8 cellular contexts compared by ENCODE assay signal in the genomic region with DNA sequence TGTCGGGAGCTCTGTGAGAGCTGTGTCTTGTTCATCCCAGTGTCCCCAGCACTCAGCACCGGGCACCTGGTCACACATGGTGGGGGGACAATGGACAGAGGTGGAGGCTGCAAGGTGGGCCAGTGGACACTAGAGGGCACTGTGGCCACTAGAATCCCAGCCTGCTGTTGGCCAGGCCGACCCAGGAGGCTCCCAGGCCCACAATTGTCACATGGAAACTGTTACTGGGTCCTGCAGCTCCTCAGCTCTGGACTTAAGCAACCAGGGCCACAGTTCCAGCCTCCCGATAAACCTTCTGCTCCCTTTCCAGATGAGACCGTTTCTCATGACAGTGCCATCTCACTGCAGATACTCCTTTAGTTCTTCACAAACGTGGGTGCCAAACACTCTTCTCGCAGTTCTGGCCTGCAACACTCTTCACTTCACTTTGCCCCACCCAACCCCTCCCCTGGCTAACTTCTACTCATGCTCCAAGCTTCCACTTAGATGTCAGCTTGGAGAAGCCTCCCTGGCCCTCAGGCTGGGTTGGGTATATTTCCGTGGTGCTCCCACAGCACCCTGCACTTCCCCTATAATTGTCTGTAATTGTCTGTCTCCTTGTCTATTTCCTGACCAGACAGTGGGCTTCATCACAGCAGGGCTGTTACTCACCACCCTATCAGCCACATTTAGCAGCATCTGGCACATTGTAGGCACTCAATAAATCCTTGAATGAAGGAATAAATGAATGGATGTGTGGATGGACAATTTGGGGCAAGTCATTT. TPM values are rescaled to one million over a fixed set of nuclear protein-coding genes. Genes with fewer than 3 reads are reported as not detected.
DNase-seq lines count a peak whose midpoint lies in the region; ATAC-seq and TF ChIP-seq lines count a peak whose summit lies in the region.

No MANE protein-coding gene starts in this region.

- H3K4me3 Mint-ChIP-seq in activated B cell treated with CpG ODN at 0.5 μM for 24 hours (no peak overlapping the region), chondrocyte (ENCODE audit: unreplicated experiment) (no peak overlapping the region)

- POLR2A ChIA-PET in activated B cell treated with CpG ODN at 0.5 μM for 24 hours (lab: Charles Lee): no interaction called here

- H3K9me3 Mint-ChIP-seq in activated B cell treated with CpG ODN at 0.5 μM for 24 hours (no peaks in the 10 kb centered on the region), chondrocyte (ENCODE audit: low read depth) (peaks cover 11% of the 10 kb centered on the region)

- peak; percentile 90 for TF ChIP-seq CTCF in AG09319 (IDR thresholded peaks at IDR 0.05; ENCODE audit: low read depth, low read length)
- peak; percentile 68 for TF ChIP-seq CTCF in NB4 (IDR thresholded peaks at IDR 0.05; ENCODE audit: low read depth, low read length)
- no peak for TF ChIP-seq CTCF in activated B cell treated with CpG ODN at 0.5 μM for 24 hours (IDR thresholded peaks at IDR 0.05)
- peak; percentile 83 for TF ChIP-seq CTCF in chondrocyte (IDR thresholded peaks at IDR 0.05)
- peak; percentile 72 for TF ChIP-seq CTCF in liver (IDR thresholded peaks at IDR 0.05; ENCODE audit: low read depth, low read length, missing input control)

- no peak overlapping the region for H3K27ac Mint-ChIP-seq in activated B cell treated with CpG ODN at 0.5 μM for 24 hours
- no peak overlapping the region for H3K27ac Mint-ChIP-seq in chondrocyte (ENCODE audit: unreplicated experiment)

- H3K27ac ChIP-seq in liver (ENCODE audit: low read depth in 1 of 2, low read length in 2 of 2): no peak overlapping the region

- peaks cover 0 to 11% (median under 1%) of the 10 kb centered on the region in 4 donors for H3K4me1 ChIP-seq in liver (ENCODE audit: control insufficient read depth in 4 of 4, insufficient read depth in 4 of 4, low read length in 3 of 4)

- H3K9me3 ChIP-seq in liver (ENCODE audit: control insufficient read depth in 4 of 4, low read length in 3 of 4): no peaks in the 10 kb centered on the region

- CTCF ChIA-PET in activated B cell treated with CpG ODN at 0.5 μM for 24 hours (lab: Charles Lee): no interaction called here

- TF ChIP-seq POLR2A in NB4 (IDR thresholded peaks at IDR 0.05; ENCODE audit: extremely low read depth, insufficient read length): no peak

- H3K4me1 Mint-ChIP-seq in activated B cell treated with CpG ODN at 0.5 μM for 24 hours (peaks cover 23% of the 10 kb centered on the region), chondrocyte (ENCODE audit: low read depth) (peaks cover 30% of the 10 kb centered on the region)

- DNase-seq in AG09319 (ENCODE audit: extremely low read depth, low read depth): no peak
- DNase-seq in NB4 (ENCODE audit: low read depth): peak; percentile 63
- DNase-seq in activated B cell treated with CpG ODN at 0.5 μM for 24 hours: peak; percentile 25
- DNase-seq in chondrocyte (ENCODE audit: low spot score): no peak
- peak; percentile 31 to 32 for DNase-seq in stimulated activated CD8-positive, alpha-beta memory T cell treated with anti-CD3 and anti-CD28 coated beads, Interleukin-15, amount 100 ng/mL, for 48 hours (ENCODE audit: low read depth in 2 of 2)

- ATAC-seq in GM18511 (IDR thresholded peaks at IDR 0.05; ENCODE audit: unreplicated experiment) (peak; percentile 70), activated B cell treated with CpG ODN at 0.5 μM for 24 hours (ENCODE audit: low read depth) (peak; percentile 64), HG03196 (IDR thresholded peaks at IDR 0.05; ENCODE audit: unreplicated experiment) (no peak)

- peaks cover 2% of the 10 kb centered on the region for H3K27me3 Mint-ChIP-seq in activated B cell treated with CpG ODN at 0.5 μM for 24 hours
- H3K27me3 Mint-ChIP-seq in chondrocyte (ENCODE audit: low read depth): no peaks in the 10 kb centered on the region

- intact Hi-C loops in activated B cell treated with CpG ODN at 0.5 μM for 24 hours (cut with micrococcal nuclease): loop anchor here (1.0 kb wide), 1 partner anchor 151 kb away; no protein-coding TSS in a partner anchor

- H3K36me3 ChIP-seq in liver (ENCODE audit: control insufficient read depth in 4 of 4, insufficient read depth in 3 of 4, low read depth in 1 of 4, low read length in 3 of 4): no peaks in the 10 kb centered on the region

- H3K4me3 ChIP-seq in NB4 (ENCODE audit: low read depth, low read length): no peak overlapping the region
- no peak overlapping the region for H3K4me3 ChIP-seq in liver (ENCODE audit: low read depth in 1 of 3, low read length in 3 of 3)

- 43% methylated on average over 8 of the region's 8 CpGs for WGBS in liver

- peak; percentile 51 to 81 for TF ChIP-seq RAD21 in liver (IDR thresholded peaks at IDR 0.05)

- no peak overlapping the region for H3K9ac ChIP-seq in liver (ENCODE audit: low read depth in 1 of 2, low read length in 2 of 2)

- H3K27me3 ChIP-seq in liver (ENCODE audit: control insufficient read depth in 4 of 4, insufficient read depth in 4 of 4, low read length in 3 of 4): no peaks in the 10 kb centered on the region

- H3K36me3 Mint-ChIP-seq in activated B cell treated with CpG ODN at 0.5 μM for 24 hours (ENCODE audit: low read depth): no peaks in the 10 kb centered on the region
- no peaks in the 10 kb centered on the region for H3K36me3 Mint-ChIP-seq in chondrocyte (ENCODE audit: low read depth)

TF ChIP-seq in liver, 16 proteins besides CTCF, POLR2A, EP300 and RAD21:
- TF ChIP-seq, protein P1, sequence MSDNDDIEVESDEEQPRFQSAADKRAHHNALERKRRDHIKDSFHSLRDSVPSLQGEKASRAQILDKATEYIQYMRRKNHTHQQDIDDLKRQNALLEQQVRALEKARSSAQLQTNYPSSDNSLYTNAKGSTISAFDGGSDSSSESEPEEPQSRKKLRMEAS (IDR thresholded peaks at IDR 0.05): no peak
- TF ChIP-seq RXRA (IDR thresholded peaks at IDR 0.05): no peak
- TF ChIP-seq FOXA1 (IDR thresholded peaks at IDR 0.05): no peak
- TF ChIP-seq YY1 (IDR thresholded peaks at IDR 0.05): no peak
- no peak for TF ChIP-seq EGR1 (IDR thresholded peaks at IDR 0.05; ENCODE audit: low read depth in 2 of 2)
- TF ChIP-seq NR2F2 (IDR thresholded peaks at IDR 0.05): no peak
- no peak for TF ChIP-seq SP1 (IDR thresholded peaks at IDR 0.05)
- TF ChIP-seq, protein P2, sequence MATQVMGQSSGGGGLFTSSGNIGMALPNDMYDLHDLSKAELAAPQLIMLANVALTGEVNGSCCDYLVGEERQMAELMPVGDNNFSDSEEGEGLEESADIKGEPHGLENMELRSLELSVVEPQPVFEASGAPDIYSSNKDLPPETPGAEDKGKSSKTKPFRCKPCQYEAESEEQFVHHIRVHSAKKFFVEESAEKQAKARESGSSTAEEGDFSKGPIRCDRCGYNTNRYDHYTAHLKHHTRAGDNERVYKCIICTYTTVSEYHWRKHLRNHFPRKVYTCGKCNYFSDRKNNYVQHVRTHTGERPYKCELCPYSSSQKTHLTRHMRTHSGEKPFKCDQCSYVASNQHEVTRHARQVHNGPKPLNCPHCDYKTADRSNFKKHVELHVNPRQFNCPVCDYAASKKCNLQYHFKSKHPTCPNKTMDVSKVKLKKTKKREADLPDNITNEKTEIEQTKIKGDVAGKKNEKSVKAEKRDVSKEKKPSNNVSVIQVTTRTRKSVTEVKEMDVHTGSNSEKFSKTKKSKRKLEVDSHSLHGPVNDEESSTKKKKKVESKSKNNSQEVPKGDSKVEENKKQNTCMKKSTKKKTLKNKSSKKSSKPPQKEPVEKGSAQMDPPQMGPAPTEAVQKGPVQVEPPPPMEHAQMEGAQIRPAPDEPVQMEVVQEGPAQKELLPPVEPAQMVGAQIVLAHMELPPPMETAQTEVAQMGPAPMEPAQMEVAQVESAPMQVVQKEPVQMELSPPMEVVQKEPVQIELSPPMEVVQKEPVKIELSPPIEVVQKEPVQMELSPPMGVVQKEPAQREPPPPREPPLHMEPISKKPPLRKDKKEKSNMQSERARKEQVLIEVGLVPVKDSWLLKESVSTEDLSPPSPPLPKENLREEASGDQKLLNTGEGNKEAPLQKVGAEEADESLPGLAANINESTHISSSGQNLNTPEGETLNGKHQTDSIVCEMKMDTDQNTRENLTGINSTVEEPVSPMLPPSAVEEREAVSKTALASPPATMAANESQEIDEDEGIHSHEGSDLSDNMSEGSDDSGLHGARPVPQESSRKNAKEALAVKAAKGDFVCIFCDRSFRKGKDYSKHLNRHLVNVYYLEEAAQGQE (IDR thresholded peaks at IDR 0.05): no peak
- TF ChIP-seq GABPA (IDR thresholded peaks at IDR 0.05 in 1 of 2, conservative IDR thresholded peaks at IDR 0.05 in 1 of 2): no peak
- TF ChIP-seq FOXA2 (IDR thresholded peaks at IDR 0.05): no peak
- TF ChIP-seq HNF4A (conservative IDR thresholded peaks at IDR 0.05): no peak
- TF ChIP-seq HNF4G (IDR thresholded peaks at IDR 0.05): no peak
- TF ChIP-seq, protein P3, sequence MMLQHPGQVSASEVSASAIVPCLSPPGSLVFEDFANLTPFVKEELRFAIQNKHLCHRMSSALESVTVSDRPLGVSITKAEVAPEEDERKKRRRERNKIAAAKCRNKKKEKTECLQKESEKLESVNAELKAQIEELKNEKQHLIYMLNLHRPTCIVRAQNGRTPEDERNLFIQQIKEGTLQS (IDR thresholded peaks at IDR 0.05): no peak
- TF ChIP-seq, protein P4, sequence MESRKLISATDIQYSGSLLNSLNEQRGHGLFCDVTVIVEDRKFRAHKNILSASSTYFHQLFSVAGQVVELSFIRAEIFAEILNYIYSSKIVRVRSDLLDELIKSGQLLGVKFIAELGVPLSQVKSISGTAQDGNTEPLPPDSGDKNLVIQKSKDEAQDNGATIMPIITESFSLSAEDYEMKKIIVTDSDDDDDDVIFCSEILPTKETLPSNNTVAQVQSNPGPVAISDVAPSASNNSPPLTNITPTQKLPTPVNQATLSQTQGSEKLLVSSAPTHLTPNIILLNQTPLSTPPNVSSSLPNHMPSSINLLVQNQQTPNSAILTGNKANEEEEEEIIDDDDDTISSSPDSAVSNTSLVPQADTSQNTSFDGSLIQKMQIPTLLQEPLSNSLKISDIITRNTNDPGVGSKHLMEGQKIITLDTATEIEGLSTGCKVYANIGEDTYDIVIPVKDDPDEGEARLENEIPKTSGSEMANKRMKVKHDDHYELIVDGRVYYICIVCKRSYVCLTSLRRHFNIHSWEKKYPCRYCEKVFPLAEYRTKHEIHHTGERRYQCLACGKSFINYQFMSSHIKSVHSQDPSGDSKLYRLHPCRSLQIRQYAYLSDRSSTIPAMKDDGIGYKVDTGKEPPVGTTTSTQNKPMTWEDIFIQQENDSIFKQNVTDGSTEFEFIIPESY (IDR thresholded peaks at IDR 0.05): no peak
- TF ChIP-seq JUND (IDR thresholded peaks at IDR 0.05): no peak
- TF ChIP-seq TAF1 (conservative IDR thresholded peaks at IDR 0.05): no peak
TF ChIP-seq in liver: peak in this region for 0.

RNA-seq across cellular contexts. Expression of a gene that starts 3.5 kb away (rescaled TPM):
- total RNA-seq in activated B cell treated with CpG ODN at 0.5 μM for 24 hours (0.24 and 0.53 TPM in 2 replicates), chondrocyte (8.0 to 11.6 TPM (median 8.2 TPM) in 3 replicates), liver (1 to 10 TPM; 1.0 to 2.1 TPM)
- polyA plus RNA-seq in liver: 1 to 10 TPM in 1 of 2 donors, under 1 TPM in 1; 0.40 to 1.8 TPM

RNA-seq across cellular contexts. Expression of a gene that starts 59.9 kb away (rescaled TPM):
- total RNA-seq in activated B cell treated with CpG ODN at 0.5 μM for 24 hours (109 and 117 TPM in 2 replicates), chondrocyte (70.1 to 85.0 TPM (median 75.2 TPM) in 3 replicates), liver (10 to 100 TPM; 39.2 to 74.7 TPM)
- 10 to 100 TPM; 14.7 to 14.8 TPM for polyA plus RNA-seq in liver

Comparison
In these comparisons a context has a peak if more than half of its experiments do, and no peak if none do; other contexts are left out.
1. DNase-seq: peak in NB4 (single experiment), activated B cell treated with CpG ODN at 0.5 μM for 24 hours (single experiment) and stimulated activated CD8-positive, alpha-beta memory T cell treated with anti-CD3 and anti-CD28 coated beads, Interleukin-15, amount 100 ng/mL, for 48 hours (2 of 2); none in AG09319 (single experiment) and chondrocyte (single experiment).